ENCODE assay signal across 21 cellular contexts in the genomic region with DNA sequence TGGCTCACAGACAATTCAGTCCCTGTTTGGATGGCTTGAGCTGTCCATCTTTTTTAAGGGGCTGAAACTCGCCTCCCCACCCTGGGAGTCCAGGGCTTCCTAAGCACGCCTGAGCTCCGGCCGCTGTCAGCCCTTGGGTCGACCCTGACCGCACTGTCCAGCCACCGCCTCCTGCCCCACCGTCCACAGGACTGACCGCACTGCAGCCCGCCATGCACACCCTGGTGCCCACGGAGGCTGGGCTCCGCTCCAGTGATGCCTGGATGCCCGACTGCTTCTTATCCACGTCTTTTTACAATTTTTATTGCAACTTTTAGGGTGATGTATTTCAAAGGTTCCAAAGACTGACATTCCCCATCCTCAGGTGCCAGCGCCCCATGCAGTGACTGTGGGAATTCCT. TPM values are rescaled to one million over a fixed set of nuclear protein-coding genes. Genes with fewer than 3 reads are reported as not detected.
"Had no signal": no experiment of that assay in that cellular context is flagged by ENCODE, and none has a peak within 500 bp of the region (broad histone marks: within the 10 kb centered on the region; RNA-seq: fewer than 3 reads in every experiment).

No MANE protein-coding gene starts in this region.

- DNase-seq: Karpas-422, KG1, MG63, NCI-H1092, NCI-H1105 treated with DMSO at 0.1 percent for 48 hours, NCI-H1417 treated with DMSO at 0.1 percent for 48 hours, NCI-H146, NCI-H1694 treated with DMSO at 0.1 percent for 48 hours, NCI-H1930, NCI-H2081, NCI-H2107, NCI-H2227 treated with DMSO at 0.1 percent for 48 hours, NCI-H526 treated with DMSO at 0.1 percent for 48 hours, NCI-H748 treated with DMSO at 0.1 percent for 48 hours, RPMI8226, SHP77 treated with DMSO at 0.1 percent for 48 hours, SJCRH30 had no signal

- FAIRE-seq: RCC 7860 had no signal

- H3K27me3 ChIP-seq: MG63, SJCRH30 had no signal

- H3K4me3 ChIP-seq: MG63, SJCRH30 had no signal

- H3K36me3 ChIP-seq: SJCRH30 had no signal

- ATAC-seq: SK-N-SH treated with all-trans-retinoic acid at 6 μM for 48 hours had no signal

- H3K27ac ChIP-seq: SJCRH30 had no signal

- H3K4me1 ChIP-seq: SJCRH30 had no signal

- H3K9me3 ChIP-seq: MG63, SJCRH30 had no signal

RNA-seq across cellular contexts. Expression of gene FOXL3, which starts 39.4 kb away (rescaled TPM):
- total RNA-seq: HT-29, NCI-H460, SJCRH30 had no signal

RNA-seq across cellular contexts. Expression of gene FAM20C, which starts 58.2 kb away (rescaled TPM):
- total RNA-seq: HT-29 had no signal
